8 cellular contexts compared by ENCODE assay signal in the genomic region with DNA sequence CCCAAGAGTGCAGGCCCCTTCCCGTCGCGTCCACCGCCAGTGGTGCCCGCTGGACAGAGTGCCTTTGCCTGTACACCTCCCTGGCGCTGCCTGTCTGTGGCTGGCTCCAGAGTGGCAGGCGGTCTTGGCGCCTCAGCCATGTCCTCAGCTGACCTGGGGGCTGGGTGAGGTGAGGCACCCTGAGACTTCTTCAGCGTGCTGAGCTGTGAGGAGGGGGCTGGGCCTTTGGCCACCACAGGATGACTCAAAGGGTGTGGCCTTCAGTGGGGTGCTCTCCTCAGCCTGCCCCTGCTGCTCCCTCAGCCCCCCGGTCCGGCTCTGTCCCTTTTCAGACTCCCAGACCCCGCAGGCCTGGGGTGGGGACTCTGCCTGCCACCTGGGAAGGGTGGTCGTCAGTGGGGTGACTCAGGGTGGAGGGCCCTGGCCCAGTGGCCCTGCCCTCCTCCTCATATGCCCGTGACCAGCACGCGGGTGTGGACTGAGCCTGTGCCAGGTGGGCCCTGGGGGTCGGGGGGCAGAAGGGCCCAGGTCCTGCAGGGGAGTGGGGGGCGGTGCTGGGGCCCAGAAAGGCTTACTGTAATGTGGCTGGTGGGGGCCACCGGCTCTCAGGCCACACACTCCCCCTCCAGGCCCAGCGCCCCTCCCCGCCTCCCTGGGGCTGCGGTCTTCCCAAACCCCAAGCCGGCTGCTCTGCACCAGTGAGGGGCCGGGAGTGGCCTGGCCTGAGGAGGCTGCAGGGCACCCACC.
DNase-seq lines count a peak whose midpoint lies in the region; ATAC-seq and TF ChIP-seq lines count a peak whose summit lies in the region.

No MANE protein-coding gene starts in this region.

- no peak for TF ChIP-seq CTCF in retinal pigment epithelial cell (conservative IDR thresholded peaks at IDR 0.05; ENCODE audit: low read depth, low read length)

- DNase-seq in stimulated activated CD4-positive, alpha-beta T cell treated with anti-CD3 and anti-CD28 coated beads, Interleukin-15, amount 100 ng/mL, for 24 hours, result peak; percentile 51
- no peak for DNase-seq in stimulated activated CD4-positive, alpha-beta T cell treated with anti-CD3 and anti-CD28 coated beads, Interleukin-4, amount 100 ng/mL, for 1 hour
- peak; percentile 44 to 54 for DNase-seq in activated CD4-positive, alpha-beta T cell treated with anti-CD3 and anti-CD28 coated beads, Interleukin-2, amount 50 U/mL, for 48 hours
- DNase-seq in globus pallidus (ENCODE audit: low spot score) (peak; percentile 64), retinal pigment epithelial cell (ENCODE audit: low read depth) (peak; percentile 65), NCI-H446 treated with DMSO at 0.1 percent for 48 hours (lab: John Stamatoyannopoulos, UW) (no peak)

- H3K4me3 ChIP-seq in retinal pigment epithelial cell (ENCODE audit: low read length), result peak overlapping the region; percentile 8

- no peak for ATAC-seq in GM18873 (IDR thresholded peaks at IDR 0.05; ENCODE audit: low FRiP score, unreplicated experiment)
- ATAC-seq in GM18502 (IDR thresholded peaks at IDR 0.05; ENCODE audit: poor library complexity, unreplicated experiment), result no peak

Comparison
In these comparisons a context has a peak if more than half of its experiments do, and no peak if none do; other contexts are left out.
1. DNase-seq: peak in stimulated activated CD4-positive, alpha-beta T cell treated with anti-CD3 and anti-CD28 coated beads, Interleukin-15, amount 100 ng/mL, for 24 hours (single experiment), activated CD4-positive, alpha-beta T cell treated with anti-CD3 and anti-CD28 coated beads, Interleukin-2, amount 50 U/mL, for 48 hours (2 of 2), globus pallidus (single experiment) and retinal pigment epithelial cell (single experiment); none in stimulated activated CD4-positive, alpha-beta T cell treated with anti-CD3 and anti-CD28 coated beads, Interleukin-4, amount 100 ng/mL, for 1 hour (single experiment) and NCI-H446 treated with DMSO at 0.1 percent for 48 hours (single experiment).